In the genomic region with DNA sequence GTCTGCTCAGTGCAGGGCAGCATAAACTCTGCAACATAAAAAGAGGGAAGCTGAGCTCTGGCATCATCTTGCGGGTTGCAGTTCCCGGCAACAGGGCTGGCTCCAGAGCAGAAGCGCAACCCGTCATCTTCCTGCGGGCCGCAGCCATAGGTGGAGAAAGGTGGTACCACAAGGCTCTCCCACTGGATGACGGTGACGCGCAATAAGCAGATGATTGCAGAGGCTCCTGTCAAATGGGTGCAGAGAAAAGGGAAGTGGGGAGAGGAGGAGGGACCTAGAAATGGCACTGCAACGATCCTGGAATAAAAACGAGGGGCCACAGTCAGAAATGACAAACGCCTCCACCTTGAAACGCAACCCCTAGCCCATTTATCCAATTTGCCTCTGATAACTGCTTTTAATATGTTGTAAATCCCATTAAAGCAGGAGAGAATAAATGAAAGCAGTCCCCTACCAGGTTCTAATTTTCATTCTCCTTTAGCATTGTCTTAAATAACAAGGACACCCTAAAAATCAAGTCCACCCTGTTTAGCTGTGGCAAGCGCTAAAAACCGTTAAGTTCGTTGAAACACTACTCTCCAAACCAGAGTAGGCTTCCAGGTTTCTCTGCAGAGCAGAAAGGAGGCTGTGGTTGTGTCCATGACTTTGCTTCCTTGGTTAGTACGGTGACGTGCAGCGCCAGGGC, we compare ENCODE assay signal across 8 cellular contexts. TPM values are rescaled to one million over a fixed set of nuclear protein-coding genes. Genes with fewer than 3 reads are reported as not detected.
DNase-seq lines count a peak whose midpoint lies in the region; ATAC-seq, FAIRE-seq and TF ChIP-seq lines count a peak whose summit lies in the region.

No MANE protein-coding gene starts in this region.

- no peaks in the 10 kb centered on the region for H3K36me3 ChIP-seq in pancreas

- CTCF ChIA-PET in activated CD8-positive, alpha-beta T cell treated with anti-CD3 and anti-CD28 coated beads for 36 hours (lab: Charles Lee), result interaction anchor here (1.2 to 5.8 kb wide), 6 partner anchors 9 to 237 kb away, joined by 3 to 32 read pairs (median 4); a partner anchor contains a TSS

- POLR2A ChIA-PET in activated CD8-positive, alpha-beta T cell treated with anti-CD3 and anti-CD28 coated beads for 36 hours (lab: Charles Lee), result interaction anchor here (0.6 to 3.0 kb wide), 4 partner anchors 31 to 107 kb away, joined by 3 to 19 read pairs (median 3); a partner anchor contains a TSS

- peak; percentile 63 for ATAC-seq in GM18502 (IDR thresholded peaks at IDR 0.05; ENCODE audit: poor library complexity, unreplicated experiment)
- ATAC-seq in activated CD8-positive, alpha-beta T cell treated with anti-CD3 and anti-CD28 coated beads for 36 hours, result no peak
- peak in 2 of 4 donors; percentile 25 to 28 for ATAC-seq in pancreas
- no peak for ATAC-seq in GM21737 (IDR thresholded peaks at IDR 0.05; ENCODE audit: unreplicated experiment)
- ATAC-seq in GM18907 (IDR thresholded peaks at IDR 0.05; ENCODE audit: unreplicated experiment), result no peak

- FAIRE-seq in pancreas (lab: Jason Lieb, UNC) (no peak), H54 (lab: Jason Lieb, UNC) (no peak)

- no peaks in the 10 kb centered on the region for H3K36me3 Mint-ChIP-seq in activated CD8-positive, alpha-beta T cell treated with anti-CD3 and anti-CD28 coated beads for 36 hours (ENCODE audit: low read depth)
- H3K36me3 Mint-ChIP-seq in glutamatergic neuron (ENCODE audit: unreplicated experiment), result no peaks in the 10 kb centered on the region

- H3K27ac ChIP-seq in pancreas, result peak overlapping the region; percentile 51 to 97 (median 84)

- peak overlapping the region; percentile 85 for H3K4me3 Mint-ChIP-seq in activated CD8-positive, alpha-beta T cell treated with anti-CD3 and anti-CD28 coated beads for 36 hours
- peak overlapping the region; percentile 79 for H3K4me3 Mint-ChIP-seq in glutamatergic neuron (ENCODE audit: unreplicated experiment)

- no peaks in the 10 kb centered on the region for H3K9me3 Mint-ChIP-seq in activated CD8-positive, alpha-beta T cell treated with anti-CD3 and anti-CD28 coated beads for 36 hours
- peaks cover 14% of the 10 kb centered on the region for H3K9me3 Mint-ChIP-seq in glutamatergic neuron (ENCODE audit: unreplicated experiment)

- DNase-seq in NCI-H2081 (lab: John Stamatoyannopoulos, UW) (peak; percentile 93 to 98), glutamatergic neuron (no peak), pancreas (peak in 4 of 6 donors; percentile 11 to 56 (median 18)), H54 (ENCODE audit: insufficient read length, low spot score) (no peak)
- DNase-seq in activated CD8-positive, alpha-beta T cell treated with anti-CD3 and anti-CD28 coated beads for 36 hours, result peak; percentile 18

- TF ChIP-seq CTCF in activated CD8-positive, alpha-beta T cell treated with anti-CD3 and anti-CD28 coated beads for 36 hours (IDR thresholded peaks at IDR 0.05), result no peak
- TF ChIP-seq CTCF in glutamatergic neuron (IDR thresholded peaks at IDR 0.05; ENCODE audit: partially characterized antibody, unreplicated experiment), result no peak
- TF ChIP-seq CTCF in pancreas (IDR thresholded peaks at IDR 0.05), result no peak

- H3K27me3 ChIP-seq in pancreas, result no peaks in the 10 kb centered on the region

- no peaks in the 10 kb centered on the region for H3K9me3 ChIP-seq in pancreas

- H3K4me1 Mint-ChIP-seq in activated CD8-positive, alpha-beta T cell treated with anti-CD3 and anti-CD28 coated beads for 36 hours (ENCODE audit: low read depth), result peaks cover 13% of the 10 kb centered on the region
- H3K4me1 Mint-ChIP-seq in glutamatergic neuron (ENCODE audit: low read depth, unreplicated experiment), result peaks cover 34% of the 10 kb centered on the region

- peak overlapping the region in 2 of 4 donors; percentile 43 to 44 for H3K4me3 ChIP-seq in pancreas

- H3K27me3 Mint-ChIP-seq in activated CD8-positive, alpha-beta T cell treated with anti-CD3 and anti-CD28 coated beads for 36 hours, result no peaks in the 10 kb centered on the region
- peaks cover 15% of the 10 kb centered on the region for H3K27me3 Mint-ChIP-seq in glutamatergic neuron (ENCODE audit: unreplicated experiment)

- 69 to 72% methylated on average over 19 of the region's 19 CpGs for WGBS in pancreas, 2 donors

- peak overlapping the region; percentile 55 for H3K27ac Mint-ChIP-seq in activated CD8-positive, alpha-beta T cell treated with anti-CD3 and anti-CD28 coated beads for 36 hours
- peak overlapping the region; percentile 96 for H3K27ac Mint-ChIP-seq in glutamatergic neuron (ENCODE audit: unreplicated experiment)

- no peak for TF ChIP-seq POLR2A in H54 (IDR thresholded peaks at IDR 0.05; ENCODE audit: low read depth, low read length)

- intact Hi-C loops in activated CD8-positive, alpha-beta T cell treated with anti-CD3 and anti-CD28 coated beads for 36 hours (cut with micrococcal nuclease), result loop anchor here (10.0 kb wide), 1 partner anchor 139 kb away; a partner anchor contains a TSS
- intact Hi-C loops in pancreas (cut with DNase I), result loop anchor here in 1 of 3 donors (10.0 kb wide), 1 partner anchor 109 kb away; no protein-coding TSS in a partner anchor

- H3K4me1 ChIP-seq in pancreas, result peaks cover 0 to 4% (median 4%) of the 10 kb centered on the region in 3 donors

RNA-seq across cellular contexts. Expression of a gene that starts 30.9 kb away (rescaled TPM):
- 100 to 1,000 TPM; 237 to 240 TPM for total RNA-seq in activated CD8-positive, alpha-beta T cell treated with anti-CD3 and anti-CD28 coated beads for 36 hours
- total RNA-seq in glutamatergic neuron (ENCODE audit: unreplicated experiment) (66.7 TPM), pancreas (10 to 100 TPM; 20.8 to 47.0 (median 33.5) TPM)
- polyA plus RNA-seq in pancreas, result 10 to 100 TPM; 30.3 to 47.0 TPM

RNA-seq across cellular contexts. Expression of a gene that starts 45.1 kb away (rescaled TPM):
- total RNA-seq in activated CD8-positive, alpha-beta T cell treated with anti-CD3 and anti-CD28 coated beads for 36 hours, result 10 to 100 TPM; 70.6 to 71.2 TPM
- total RNA-seq in glutamatergic neuron (ENCODE audit: unreplicated experiment) (7,184 TPM), pancreas (10 to 100 TPM in 5 of 6 donors, 1 to 10 TPM in 1; 9.1 to 93.8 (median 21.4) TPM)
- polyA plus RNA-seq in pancreas, result 10 to 100 TPM; 31.1 to 86.8 TPM

Comparison
In these comparisons a context has a peak if more than half of its experiments do, and no peak if none do; other contexts are left out.
1. DNase-seq: peak in NCI-H2081 (2 of 2), activated CD8-positive, alpha-beta T cell treated with anti-CD3 and anti-CD28 coated beads for 36 hours (single experiment) and pancreas (4 of 6); none in glutamatergic neuron (single experiment) and H54 (single experiment).
2. RNA of a gene that starts 45.1 kb away (total RNA-seq): 7,184 TPM in glutamatergic neuron (single experiment); 70.6 to 71.2 TPM in activated CD8-positive, alpha-beta T cell treated with anti-CD3 and anti-CD28 coated beads for 36 hours and 9.1 to 93.8 TPM in pancreas; every median in the first group is over 10 times any median in the second.